In the genomic region with DNA sequence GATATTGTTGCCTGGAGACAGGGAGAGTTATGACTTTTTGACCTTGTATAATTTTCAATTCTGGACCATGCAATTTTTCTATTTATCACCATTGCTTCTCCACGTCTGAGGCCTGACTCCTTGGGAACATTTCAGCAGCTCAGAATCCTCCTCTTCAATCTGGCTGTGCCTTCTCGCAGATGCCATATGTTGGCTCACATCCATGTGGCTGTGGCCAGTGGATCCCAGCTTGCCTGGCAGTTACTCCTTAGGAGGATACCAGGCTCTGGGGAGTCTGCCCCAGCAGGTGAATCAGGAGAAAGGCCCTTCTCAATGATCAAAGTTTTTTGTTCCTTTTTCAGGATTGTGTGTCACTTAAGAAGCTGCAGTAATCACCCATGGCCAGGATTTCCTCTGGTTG, we compare ENCODE assay signal across 17 cellular contexts.
DNase-seq lines count a peak whose midpoint lies in the region; TF ChIP-seq lines count a peak whose summit lies in the region.
"Had no signal": no experiment of that assay in that cellular context is flagged by ENCODE, and none has a peak within 500 bp of the region (broad histone marks: within the 10 kb centered on the region; RNA-seq: fewer than 3 reads in every experiment).

No MANE protein-coding gene starts in this region.

- TF ChIP-seq CTCF in parathyroid adenoma (IDR thresholded peaks at IDR 0.05) = no peak
- no peak for TF ChIP-seq CTCF in CD14-positive monocyte (IDR thresholded peaks at IDR 0.05)

- DNase-seq in DMS 273 treated with DMSO at 0.1 percent for 48 hours (lab: John Stamatoyannopoulos, UW) (peak; percentile 37), KG1 (lab: John Stamatoyannopoulos, UW) (peak; percentile 4), cerebellar cortex (ENCODE audit: low spot score) (peak; percentile 57), CD14-positive monocyte (ENCODE audit: low spot score) (no peak), cardiac septum (ENCODE audit: low spot score) (no peak), NOMO-1 treated with DMSO at 0.1 percent for 48 hours (lab: John Stamatoyannopoulos, UW; ENCODE audit: unreplicated experiment) (no peak)
- DNase-seq: C1 segment of cervical spinal cord; CD8-positive, alpha-beta memory T cell; EL; MM.1S; NCI-H1048; NCI-H1436; NCI-H2029; NCI-H2227 treated with DMSO at 0.1 percent for 48 hours; NCI-H526 treated with DMSO at 0.1 percent for 48 hours; NK-92 treated with Interleukin-12 subunit alpha and Interleukin-12 subunit beta, amount 100 ng/mL, for 24 hours had no signal

- H3K4me1 ChIP-seq in parathyroid adenoma = peaks cover 6% of the 10 kb centered on the region

- H3K9me3 Mint-ChIP-seq in CD14-positive monocyte = peaks cover 2 to 9% (median 5%) of the 10 kb centered on the region in 7 donors

- H3K79me2 ChIP-seq in parathyroid adenoma = no peaks in the 10 kb centered on the region

- no peak overlapping the region for H3K27ac Mint-ChIP-seq in CD14-positive monocyte
- H3K27ac Mint-ChIP-seq: CD8-positive, alpha-beta memory T cell had no signal

- no peak overlapping the region for H3K4me3 ChIP-seq in parathyroid adenoma (ENCODE audit: low read depth, low read length)

- no peaks in the 10 kb centered on the region for H3K27me3 Mint-ChIP-seq in CD14-positive monocyte (ENCODE audit: low read depth in 3 of 3)

- H3K27ac ChIP-seq in parathyroid adenoma = no peak overlapping the region

- no peak overlapping the region for H3K9ac ChIP-seq in parathyroid adenoma

- H2AFZ ChIP-seq in parathyroid adenoma = peak overlapping the region; percentile 15

- H3K4me1 Mint-ChIP-seq in CD14-positive monocyte = no peaks in the 10 kb centered on the region
- H3K4me1 Mint-ChIP-seq: CD8-positive, alpha-beta memory T cell had no signal

- H3K27me3 ChIP-seq in parathyroid adenoma (ENCODE audit: control insufficient read depth, insufficient read depth, low read length) = no peaks in the 10 kb centered on the region

- H3K4me3 Mint-ChIP-seq in CD14-positive monocyte = no peak overlapping the region
- H3K4me3 Mint-ChIP-seq: CD8-positive, alpha-beta memory T cell had no signal

- intact Hi-C loops in CD14-positive monocyte (cut with micrococcal nuclease) = no loop called here
- intact Hi-C loops in cardiac septum (cut with DNase I) = no loop called here

- no peaks in the 10 kb centered on the region for H3K9me3 ChIP-seq in parathyroid adenoma (ENCODE audit: control insufficient read depth, low read length)

- H3K4me2 ChIP-seq in parathyroid adenoma (ENCODE audit: low read length) = no peak overlapping the region

- no peaks in the 10 kb centered on the region for H3K36me3 ChIP-seq in parathyroid adenoma (ENCODE audit: control insufficient read depth, insufficient read depth, low read length)

- H3K36me3 Mint-ChIP-seq in CD14-positive monocyte = no peaks in the 10 kb centered on the region

Comparison
In these comparisons a context has a peak if more than half of its experiments do, and no peak if none do; other contexts are left out.
1. DNase-seq: peak in DMS 273 treated with DMSO at 0.1 percent for 48 hours (single experiment), KG1 (single experiment) and cerebellar cortex (single experiment); none in CD14-positive monocyte (single experiment), cardiac septum (single experiment) and NOMO-1 treated with DMSO at 0.1 percent for 48 hours (single experiment).